In genomic region chr15:60520041-60520824, GRCh38 we compare ENCODE assay signal across 8 cellular contexts. TPM values are rescaled to one million over a fixed set of nuclear protein-coding genes. Genes with fewer than 3 reads are reported as not detected.
A peak's percentile ranks its signal among the peaks of the same experiment; 100 is the strongest.
DNase-seq lines count a peak whose midpoint lies in the region; ATAC-seq, FAIRE-seq and TF ChIP-seq lines count a peak whose summit lies in the region.

No MANE protein-coding gene starts in this region.

- peak; percentile 71 for FAIRE-seq in GM18507 (lab: Jason Lieb, UNC)

- peaks cover 26% of the 10 kb centered on the region for H3K36me3 Mint-ChIP-seq in activated T-helper 1 cell treated with anti-CD3 and anti-CD28 coated beads, Interleukin-12 subunit alpha, Interleukin-12 subunit beta, Interleukin-2, Interleukin-4 antibody, amounts not matched to agents 30 ng/mL and 10 ng/mL and 1 ng/mL, durations not matched to agents 14 hours and 24 hours and 36 hours (ENCODE audit: low read depth)
- H3K36me3 Mint-ChIP-seq in natural killer cell treated with Interleukin-12 subunit alpha and Interleukin-12 subunit beta and Interleukin-15 and Interleukin-18, amount 100 ng/mL, for 72 hours, result peaks cover 32% of the 10 kb centered on the region

- TF ChIP-seq CTCF in right lobe of liver (IDR thresholded peaks at IDR 0.05), result no peak

- no peaks in the 10 kb centered on the region for H3K27me3 ChIP-seq in right lobe of liver

- H3K9me3 Mint-ChIP-seq in activated T-helper 1 cell treated with anti-CD3 and anti-CD28 coated beads, Interleukin-12 subunit alpha, Interleukin-12 subunit beta, Interleukin-2, Interleukin-4 antibody, amounts not matched to agents 30 ng/mL and 10 ng/mL and 1 ng/mL, durations not matched to agents 14 hours and 24 hours and 36 hours, result no peaks in the 10 kb centered on the region
- no peaks in the 10 kb centered on the region for H3K9me3 Mint-ChIP-seq in natural killer cell treated with Interleukin-12 subunit alpha and Interleukin-12 subunit beta and Interleukin-15 and Interleukin-18, amount 100 ng/mL, for 72 hours

- intact Hi-C loops in activated T-helper 1 cell treated with anti-CD3 and anti-CD28 coated beads, Interleukin-12 subunit alpha, Interleukin-12 subunit beta, Interleukin-2, Interleukin-4 antibody, amounts not matched to agents 30 ng/mL and 10 ng/mL and 1 ng/mL, durations not matched to agents 14 hours and 24 hours and 36 hours (cut with micrococcal nuclease), result loop anchor here (1.0 kb wide), 10 partner anchors 12 to 379 kb away; partner anchors contain the start of gene ICE2
- intact Hi-C loops in right lobe of liver (cut with DNase I), result loop anchor here in 1 of 2 donors (10.0 kb wide), 1 partner anchor 65 kb away; no protein-coding TSS in a partner anchor

- peaks cover 53% of the 10 kb centered on the region for H3K4me1 Mint-ChIP-seq in activated T-helper 1 cell treated with anti-CD3 and anti-CD28 coated beads, Interleukin-12 subunit alpha, Interleukin-12 subunit beta, Interleukin-2, Interleukin-4 antibody, amounts not matched to agents 30 ng/mL and 10 ng/mL and 1 ng/mL, durations not matched to agents 14 hours and 24 hours and 36 hours (ENCODE audit: low read depth)
- peaks cover 60 to 63% of the 10 kb centered on the region in 2 donors for H3K4me1 Mint-ChIP-seq in natural killer cell treated with Interleukin-12 subunit alpha and Interleukin-12 subunit beta and Interleukin-15 and Interleukin-18, amount 100 ng/mL, for 72 hours (ENCODE audit: low read depth in 2 of 2)

- H3K4me3 Mint-ChIP-seq in activated T-helper 1 cell treated with anti-CD3 and anti-CD28 coated beads, Interleukin-12 subunit alpha, Interleukin-12 subunit beta, Interleukin-2, Interleukin-4 antibody, amounts not matched to agents 30 ng/mL and 10 ng/mL and 1 ng/mL, durations not matched to agents 14 hours and 24 hours and 36 hours, result peak overlapping the region; percentile 17
- H3K4me3 Mint-ChIP-seq in natural killer cell treated with Interleukin-12 subunit alpha and Interleukin-12 subunit beta and Interleukin-15 and Interleukin-18, amount 100 ng/mL, for 72 hours, result peak overlapping the region; percentile 81

- peaks cover 0 to 6% (median 2%) of the 10 kb centered on the region in 4 donors for H3K36me3 ChIP-seq in right lobe of liver

- no peak overlapping the region for H3K4me3 ChIP-seq in right lobe of liver

- H3K9me3 ChIP-seq in right lobe of liver, result no peaks in the 10 kb centered on the region

- peak; percentile 87 for ATAC-seq in HG02610 (IDR thresholded peaks at IDR 0.05; ENCODE audit: unreplicated experiment)
- peak; percentile 53 to 83 for ATAC-seq in natural killer cell treated with Interleukin-12 subunit alpha and Interleukin-12 subunit beta and Interleukin-15 and Interleukin-18, amount 100 ng/mL, for 72 hours
- no peak for ATAC-seq in GM19467 (IDR thresholded peaks at IDR 0.05; ENCODE audit: unreplicated experiment)
- ATAC-seq in HG03025 (IDR thresholded peaks at IDR 0.05; ENCODE audit: low FRiP score, unreplicated experiment), result no peak
- no peak for ATAC-seq in right lobe of liver

- H3K27ac ChIP-seq in right lobe of liver, result no peak overlapping the region

- no peaks in the 10 kb centered on the region for H3K4me1 ChIP-seq in right lobe of liver

- no peak for TF ChIP-seq POLR2A in right lobe of liver (IDR thresholded peaks at IDR 0.05)

- H3K27ac Mint-ChIP-seq in activated T-helper 1 cell treated with anti-CD3 and anti-CD28 coated beads, Interleukin-12 subunit alpha, Interleukin-12 subunit beta, Interleukin-2, Interleukin-4 antibody, amounts not matched to agents 30 ng/mL and 10 ng/mL and 1 ng/mL, durations not matched to agents 14 hours and 24 hours and 36 hours, result peak overlapping the region; percentile 71
- H3K27ac Mint-ChIP-seq in natural killer cell treated with Interleukin-12 subunit alpha and Interleukin-12 subunit beta and Interleukin-15 and Interleukin-18, amount 100 ng/mL, for 72 hours, result peak overlapping the region; percentile 76 to 87

- WGBS in right lobe of liver (ENCODE audit: insufficient coverage, low coverage, low lambda C conversion rate, missing lambda C conversion rate), result 81% methylated on average over 6 of the region's 6 CpGs

- no peaks in the 10 kb centered on the region for H3K27me3 Mint-ChIP-seq in activated T-helper 1 cell treated with anti-CD3 and anti-CD28 coated beads, Interleukin-12 subunit alpha, Interleukin-12 subunit beta, Interleukin-2, Interleukin-4 antibody, amounts not matched to agents 30 ng/mL and 10 ng/mL and 1 ng/mL, durations not matched to agents 14 hours and 24 hours and 36 hours (ENCODE audit: insufficient read depth)
- no peaks in the 10 kb centered on the region for H3K27me3 Mint-ChIP-seq in natural killer cell treated with Interleukin-12 subunit alpha and Interleukin-12 subunit beta and Interleukin-15 and Interleukin-18, amount 100 ng/mL, for 72 hours

- DNase-seq in GM18507 (ENCODE audit: extremely low spot score, insufficient read length, low read depth) (no peak), Ammon's horn (ENCODE audit: low spot score) (no peak), right lobe of liver (no peak)
- peak; percentile 6 for DNase-seq in activated T-helper 1 cell treated with anti-CD3 and anti-CD28 coated beads, Interleukin-12 subunit alpha, Interleukin-12 subunit beta, Interleukin-2, Interleukin-4 antibody, amounts not matched to agents 30 ng/mL and 10 ng/mL and 1 ng/mL, durations not matched to agents 14 hours and 24 hours and 36 hours (ENCODE audit: low spot score)
- no peak for DNase-seq in natural killer cell treated with Interleukin-12 subunit alpha and Interleukin-12 subunit beta and Interleukin-15 and Interleukin-18, amount 100 ng/mL, for 72 hours (ENCODE audit: low spot score)

RNA-seq across cellular contexts. Expression of gene ICE2, which starts 41.3 kb away (rescaled TPM):
- 51.9 and 56.1 TPM in 2 replicates for total RNA-seq in activated T-helper 1 cell treated with anti-CD3 and anti-CD28 coated beads, Interleukin-12 subunit alpha, Interleukin-12 subunit beta, Interleukin-2, Interleukin-4 antibody, amounts not matched to agents 30 ng/mL and 10 ng/mL and 1 ng/mL, durations not matched to agents 14 hours and 24 hours and 36 hours
- total RNA-seq in natural killer cell treated with Interleukin-12 subunit alpha and Interleukin-12 subunit beta and Interleukin-15 and Interleukin-18, amount 100 ng/mL, for 72 hours, result 10 to 100 TPM; 38.9 to 79.4 TPM
- 10 to 100 TPM; 13.1 to 31.7 (median 17.6) TPM for total RNA-seq in right lobe of liver

Comparison
In these comparisons a context has a peak if more than half of its experiments do, and no peak if none do; other contexts are left out.
1. ATAC-seq: peak in HG02610 (single experiment) and natural killer cell treated with Interleukin-12 subunit alpha and Interleukin-12 subunit beta and Interleukin-15 and Interleukin-18, amount 100 ng/mL, for 72 hours (2 of 2); none in GM19467 (single experiment), HG03025 (single experiment) and right lobe of liver (0 of 4).